In genomic region chr6:42788671-42789070, GRCh38 we compare ENCODE assay signal across 15 cellular contexts. TPM values are rescaled to one million over a fixed set of nuclear protein-coding genes. Genes with fewer than 3 reads are reported as not detected.
DNase-seq lines count a peak whose midpoint lies in the region; ATAC-seq and TF ChIP-seq lines count a peak whose summit lies in the region.
"Had no signal": no experiment of that assay in that cellular context is flagged by ENCODE, and none has a peak within 500 bp of the region (broad histone marks: within the 10 kb centered on the region; RNA-seq: fewer than 3 reads in every experiment).

No MANE protein-coding gene starts in this region.

- peaks cover 33% of the 10 kb centered on the region for H3K36me3 Mint-ChIP-seq in activated CD4-positive, alpha-beta T cell treated with anti-CD3 and anti-CD28 coated beads for 36 hours (ENCODE audit: low read depth)
- peaks cover 39% of the 10 kb centered on the region for H3K36me3 Mint-ChIP-seq in dendritic cell treated with granulocyte-macrophage colony-stimulating factor and Interleukin-4, amounts not matched to agents 40 ng/mL and 50 ng/mL, for 4 days (ENCODE audit: low read depth)

- H3K4me3 Mint-ChIP-seq in activated CD4-positive, alpha-beta T cell treated with anti-CD3 and anti-CD28 coated beads for 36 hours, result no peak overlapping the region
- peak overlapping the region; percentile 47 for H3K4me3 Mint-ChIP-seq in dendritic cell treated with granulocyte-macrophage colony-stimulating factor and Interleukin-4, amounts not matched to agents 40 ng/mL and 50 ng/mL, for 4 days
- H3K4me3 Mint-ChIP-seq: activated CD4-positive, alpha-beta T cell treated with anti-CD3 and anti-CD28 coated beads, Interleukin-2, amount 10 ng/mL, durations not matched to agents 24 days and 14 days had no signal

- WGBS in sigmoid colon, 2 donors, result 66 to 90% methylated on average over 4 of the region's 4 CpGs

- no peaks in the 10 kb centered on the region for H3K27me3 ChIP-seq in HUES48 (ENCODE audit: control insufficient read depth, insufficient read depth, low read length)
- no peaks in the 10 kb centered on the region for H3K27me3 ChIP-seq in sigmoid colon

- peak overlapping the region; percentile 28 for H3K27ac ChIP-seq in HUES48 (ENCODE audit: low read depth, low read length)
- H3K27ac ChIP-seq in sigmoid colon, result peak overlapping the region in 3 of 4 donors; percentile 15 to 63 (median 16)
- H3K27ac ChIP-seq: epithelial cell of prostate had no signal

- CTCF ChIA-PET in activated CD4-positive, alpha-beta T cell treated with anti-CD3 and anti-CD28 coated beads for 36 hours (lab: Charles Lee), result interaction anchor here (1.5 kb wide), 1 partner anchor 40 kb away, joined by 5 read pairs; no protein-coding TSS in a partner anchor

- H3K9me3 Mint-ChIP-seq in activated CD4-positive, alpha-beta T cell treated with anti-CD3 and anti-CD28 coated beads for 36 hours (ENCODE audit: low read depth), result no peaks in the 10 kb centered on the region
- H3K9me3 Mint-ChIP-seq in dendritic cell treated with granulocyte-macrophage colony-stimulating factor and Interleukin-4, amounts not matched to agents 40 ng/mL and 50 ng/mL, for 4 days, result no peaks in the 10 kb centered on the region
- H3K9me3 Mint-ChIP-seq: activated CD4-positive, alpha-beta T cell treated with anti-CD3 and anti-CD28 coated beads, Interleukin-2, amount 10 ng/mL, durations not matched to agents 24 days and 14 days had no signal

- no peaks in the 10 kb centered on the region for H3K27me3 Mint-ChIP-seq in activated CD4-positive, alpha-beta T cell treated with anti-CD3 and anti-CD28 coated beads for 36 hours
- H3K27me3 Mint-ChIP-seq in dendritic cell treated with granulocyte-macrophage colony-stimulating factor and Interleukin-4, amounts not matched to agents 40 ng/mL and 50 ng/mL, for 4 days, result no peaks in the 10 kb centered on the region
- H3K27me3 Mint-ChIP-seq: activated CD4-positive, alpha-beta T cell treated with anti-CD3 and anti-CD28 coated beads, Interleukin-2, amount 10 ng/mL, durations not matched to agents 24 days and 14 days had no signal

- no peak for TF ChIP-seq POLR2A in sigmoid colon (IDR thresholded peaks at IDR 0.05)

- no peak for ATAC-seq in activated CD4-positive, alpha-beta T cell treated with anti-CD3 and anti-CD28 coated beads for 36 hours
- no peak for ATAC-seq in GM21423 (IDR thresholded peaks at IDR 0.05; ENCODE audit: unreplicated experiment)
- ATAC-seq in HG03432 (IDR thresholded peaks at IDR 0.05; ENCODE audit: unreplicated experiment), result no peak
- ATAC-seq: PC-3 had no signal

- intact Hi-C loops in activated CD4-positive, alpha-beta T cell treated with anti-CD3 and anti-CD28 coated beads for 36 hours (cut with DNase I, micrococcal nuclease), result loop anchor here (10.0 kb wide), 2 partner anchors 224 to 1004 kb away; partner anchors contain the start of genes PRICKLE4 (in 1 of the 2), TOMM6 (in 1 of the 2) and UBR2 (in 1 of the 2)
- intact Hi-C loops in dendritic cell treated with granulocyte-macrophage colony-stimulating factor and Interleukin-4, amounts not matched to agents 40 ng/mL and 50 ng/mL, for 4 days (cut with micrococcal nuclease), result loop anchor here (10.0 kb wide), 1 partner anchor 86 kb away; the partner anchor contains the start of gene RPL7L1
- intact Hi-C loops in sigmoid colon (cut with DNase I), result loop anchor here (5.0 kb wide), 1 partner anchor 34 kb away; no protein-coding TSS in a partner anchor

- H3K36me3 ChIP-seq in HUES48 (ENCODE audit: control insufficient read depth, insufficient read depth, low read length) (no peaks in the 10 kb centered on the region), sigmoid colon (no peaks in the 10 kb centered on the region)

- no peak overlapping the region for H3K9ac ChIP-seq in HUES48 (ENCODE audit: low read depth, low read length)

- H3K4me3 ChIP-seq in HUES48 (ENCODE audit: low read depth, low read length) (no peak overlapping the region), sigmoid colon (no peak overlapping the region)

- H3K9me3 ChIP-seq in HUES48 (ENCODE audit: control insufficient read depth, insufficient read depth, low read length) (no peaks in the 10 kb centered on the region), sigmoid colon (no peaks in the 10 kb centered on the region)

- peak overlapping the region; percentile 48 for H3K27ac Mint-ChIP-seq in activated CD4-positive, alpha-beta T cell treated with anti-CD3 and anti-CD28 coated beads for 36 hours
- H3K27ac Mint-ChIP-seq in dendritic cell treated with granulocyte-macrophage colony-stimulating factor and Interleukin-4, amounts not matched to agents 40 ng/mL and 50 ng/mL, for 4 days, result peak overlapping the region; percentile 19
- H3K27ac Mint-ChIP-seq: activated CD4-positive, alpha-beta T cell treated with anti-CD3 and anti-CD28 coated beads, Interleukin-2, amount 10 ng/mL, durations not matched to agents 24 days and 14 days had no signal

- DNase-seq in activated CD4-positive, alpha-beta T cell treated with anti-CD3 and anti-CD28 coated beads for 36 hours, result no peak
- DNase-seq in activated CD4-positive, alpha-beta T cell treated with anti-CD3 and anti-CD28 coated beads for 4 hours, result no peak
- peak; percentile 35 for DNase-seq in sigmoid colon
- DNase-seq in NCI-H146 (lab: John Stamatoyannopoulos, UW), result no peak
- DNase-seq: activated CD4-positive, alpha-beta T cell treated with anti-CD3 and anti-CD28 coated beads, Interleukin-2, amount 10 ng/mL, durations not matched to agents 24 days and 14 days; activated effector memory CD4-positive, alpha-beta T cell treated with anti-CD3 and anti-CD28 coated beads, Interleukin-2, amount 50 U/mL, for 16 hours; kidney; NCI-H1092; PC-3; substantia nigra had no signal

- peaks cover 40% of the 10 kb centered on the region for H3K4me1 ChIP-seq in HUES48 (ENCODE audit: control insufficient read depth, insufficient read depth, low read length)
- peaks cover 0 to 74% (median 61%) of the 10 kb centered on the region in 4 donors for H3K4me1 ChIP-seq in sigmoid colon

- no peak for TF ChIP-seq CTCF in sigmoid colon (IDR thresholded peaks at IDR 0.05)

- peaks cover 20% of the 10 kb centered on the region for H3K4me1 Mint-ChIP-seq in activated CD4-positive, alpha-beta T cell treated with anti-CD3 and anti-CD28 coated beads for 36 hours
- H3K4me1 Mint-ChIP-seq in dendritic cell treated with granulocyte-macrophage colony-stimulating factor and Interleukin-4, amounts not matched to agents 40 ng/mL and 50 ng/mL, for 4 days (ENCODE audit: low read depth), result peaks cover 28% of the 10 kb centered on the region

- POLR2A ChIA-PET in activated CD4-positive, alpha-beta T cell treated with anti-CD3 and anti-CD28 coated beads for 36 hours (lab: Charles Lee), result interaction anchor here (0.7 kb wide), 1 partner anchor 59 kb away, joined by 4 read pairs; no protein-coding TSS in a partner anchor

- TF ChIP-seq EP300 in sigmoid colon (IDR thresholded peaks at IDR 0.05), result no peak

RNA-seq across cellular contexts. Expression of gene BICRAL, which starts 6.8 kb away (rescaled TPM):
- 10 to 100 TPM; 11.5 to 14.3 TPM for total RNA-seq in activated CD4-positive, alpha-beta T cell treated with anti-CD3 and anti-CD28 coated beads for 36 hours
- 10 to 100 TPM; 13.6 to 18.5 (median 17.4) TPM for total RNA-seq in sigmoid colon
- polyA plus RNA-seq in sigmoid colon, result 1 to 10 TPM; 4.6 to 7.8 (median 4.8) TPM

RNA-seq across cellular contexts. Expression of gene TBCC, which starts 42.8 kb away (rescaled TPM):
- 10 to 100 TPM; 14.7 to 15.3 TPM for total RNA-seq in activated CD4-positive, alpha-beta T cell treated with anti-CD3 and anti-CD28 coated beads for 36 hours
- total RNA-seq in sigmoid colon, result 10 to 100 TPM; 16.6 to 39.6 (median 27.7) TPM
- 10 to 100 TPM; 30.6 to 35.9 (median 35.4) TPM for polyA plus RNA-seq in sigmoid colon
